ENCODE assay signal across 21 cellular contexts in genomic region chr2:120483355-120483754, GRCh38.
DNase-seq lines count a peak whose midpoint lies in the region; FAIRE-seq and TF ChIP-seq lines count a peak whose summit lies in the region.
"Had no signal": no experiment of that assay in that cellular context is flagged by ENCODE, and none has a peak within 500 bp of the region (broad histone marks: within the 10 kb centered on the region; RNA-seq: fewer than 3 reads in every experiment).

No MANE protein-coding gene starts in this region.

- no peaks in the 10 kb centered on the region for H4K20me1 ChIP-seq in BLaER1
- H4K20me1 ChIP-seq in BLaER1 treated with 17β-estradiol and CSF1 and Interleukin-3, amounts not matched to agents 10 nM and 100 nM = no peaks in the 10 kb centered on the region

- peak; percentile 46 for DNase-seq in kidney
- peak; percentile 71 for DNase-seq in spleen
- no peak for DNase-seq in H4 (ENCODE audit: low spot score)
- no peak for DNase-seq in AG20443 (ENCODE audit: low spot score)
- DNase-seq in substantia nigra (lab: John Stamatoyannopoulos, UW) = no peak
- DNase-seq: ACHN; AML-193; CD8-positive, alpha-beta memory T cell; COR-L47; DMS 273 treated with DMSO at 0.1 percent for 48 hours; DMS79; GDM1; H7; HFFc6 had no signal

- H3K4me2 ChIP-seq in BLaER1 = peak overlapping the region; percentile 73
- H3K4me2 ChIP-seq in BLaER1 treated with 17β-estradiol and CSF1 and Interleukin-3, amounts not matched to agents 10 nM and 100 nM = peak overlapping the region in 8 of 11 experiments; percentile 21 to 76 (median 64); a peak in 16 of 22 replicates
- H3K4me2 ChIP-seq: GM23338 had no signal

- H3K9ac ChIP-seq in BLaER1 (peak overlapping the region; percentile 41; the same call in 1 of the 2 replicates), kidney (ENCODE audit: low read length in 2 of 2) (no peak overlapping the region)
- H3K9ac ChIP-seq in BLaER1 treated with 17β-estradiol and CSF1 and Interleukin-3, amounts not matched to agents 10 nM and 100 nM = no peak overlapping the region

- H3K4me1 ChIP-seq in BLaER1 (peaks cover 19% of the 10 kb centered on the region), kidney (ENCODE audit: control insufficient read depth in 1 of 2, insufficient read depth in 1 of 2, low read depth in 1 of 2, low read length in 2 of 2) (no peaks in the 10 kb centered on the region), spleen (no peaks in the 10 kb centered on the region)
- peaks cover 0 to 21% (median 15%) of the 10 kb centered on the region in 10 experiments; a peak in 14 of 20 replicates for H3K4me1 ChIP-seq in BLaER1 treated with 17β-estradiol and CSF1 and Interleukin-3, amounts not matched to agents 10 nM and 100 nM

- H3K36me3 ChIP-seq in BLaER1 (no peaks in the 10 kb centered on the region), kidney (ENCODE audit: control insufficient read depth in 1 of 2, insufficient read depth in 2 of 2, low read length in 2 of 2) (no peaks in the 10 kb centered on the region), spleen (no peaks in the 10 kb centered on the region)
- no peaks in the 10 kb centered on the region for H3K36me3 ChIP-seq in BLaER1 treated with 17β-estradiol and CSF1 and Interleukin-3, amounts not matched to agents 10 nM and 100 nM

- H3K27me3 ChIP-seq in BLaER1 (no peaks in the 10 kb centered on the region), spleen (replicated peaks in 1 of 7) (peaks cover 0 to 23% (median 0%) of the 10 kb centered on the region in 7 donors)
- no peaks in the 10 kb centered on the region for H3K27me3 ChIP-seq in BLaER1 treated with 17β-estradiol and CSF1 and Interleukin-3, amounts not matched to agents 10 nM and 100 nM

- FAIRE-seq in kidney (lab: Jason Lieb, UNC) = no peak
- FAIRE-seq: A204.1, GM12892, GM18507 had no signal

- no peak overlapping the region for H3K4me3 ChIP-seq in BLaER1
- no peak overlapping the region for H3K4me3 ChIP-seq in BLaER1 treated with 17β-estradiol and CSF1 and Interleukin-3, amounts not matched to agents 10 nM and 100 nM
- no peak overlapping the region for H3K4me3 ChIP-seq in kidney (ENCODE audit: low read length in 2 of 2)
- no peak overlapping the region for H3K4me3 ChIP-seq in spleen
- H3K4me3 ChIP-seq: GM23338 had no signal

- TF ChIP-seq CTCF in kidney (IDR thresholded peaks at IDR 0.05; ENCODE audit: borderline replicate concordance, extremely low read depth, insufficient read depth) (no peak), spleen (IDR thresholded peaks at IDR 0.05 in 8 of 11, conservative IDR thresholded peaks at IDR 0.05 in 3 of 11) (no peak)

- H3K9me3 ChIP-seq in BLaER1 = no peaks in the 10 kb centered on the region
- no peaks in the 10 kb centered on the region for H3K9me3 ChIP-seq in BLaER1 treated with 17β-estradiol and CSF1 and Interleukin-3, amounts not matched to agents 10 nM and 100 nM (replicated peaks in 1 of 11)
- no peaks in the 10 kb centered on the region for H3K9me3 ChIP-seq in kidney (ENCODE audit: control insufficient read depth in 1 of 2, low read length in 2 of 2)
- no peaks in the 10 kb centered on the region for H3K9me3 ChIP-seq in spleen

- 77 to 100% (median 80%) methylated on average over 1 to 5 of the region's 5 CpGs for WGBS in spleen, 5 donors

- intact Hi-C loops in kidney (cut with DNase I) (no loop called here), spleen (cut with DNase I; ENCODE audit: low total_unique reads) (no loop called here)

- H3K27ac ChIP-seq in BLaER1 (peak overlapping the region; percentile 66), kidney (ENCODE audit: low read depth in 2 of 2, low read length in 2 of 2) (no peak overlapping the region), spleen (no peak overlapping the region), substantia nigra (ENCODE audit: low read depth, low read length, poor library complexity, severe bottlenecking) (no peak overlapping the region)
- H3K27ac ChIP-seq in BLaER1 treated with 17β-estradiol and CSF1 and Interleukin-3, amounts not matched to agents 10 nM and 100 nM = no peak overlapping the region
- H3K27ac ChIP-seq: HL-60 had no signal

- TF ChIP-seq POLR2A in spleen (IDR thresholded peaks at IDR 0.05) = no peak

Comparison
In these comparisons a context has a peak if more than half of its experiments do, and no peak if none do; other contexts are left out.
1. DNase-seq: peak in kidney (single experiment) and spleen (single experiment); none in H4 (single experiment), AG20443 (single experiment) and substantia nigra (0 of 49).